Comparison of ENCODE assay signal across 7 cellular contexts in the genomic region with DNA sequence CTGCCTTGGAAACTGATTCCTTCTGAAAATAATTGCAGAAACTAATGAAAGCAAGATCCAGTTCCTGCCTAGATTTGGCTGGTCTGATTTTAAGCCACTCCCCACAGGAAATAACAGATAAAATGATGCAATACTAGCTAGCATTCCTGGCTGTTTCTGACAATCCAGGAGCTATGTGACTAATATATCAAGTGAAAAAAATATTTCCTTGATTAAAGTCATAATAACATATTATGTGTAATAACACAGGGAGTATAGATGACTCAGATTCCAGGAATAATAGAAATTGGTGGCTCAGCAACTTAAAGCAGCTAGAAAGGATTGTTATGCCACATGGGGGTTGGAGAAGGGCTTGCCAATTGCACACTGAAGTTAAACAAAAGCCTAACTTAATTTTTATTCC.
DNase-seq lines count a peak whose midpoint lies in the region; ATAC-seq and TF ChIP-seq lines count a peak whose summit lies in the region.

No MANE protein-coding gene starts in this region.

- no peak for TF ChIP-seq EP300 in suprapubic skin (IDR thresholded peaks at IDR 0.05)

- H3K9ac ChIP-seq in HUES48 (ENCODE audit: low read depth, low read length), result peak overlapping the region; percentile 26; the same call in 1 of the 2 replicates

- DNase-seq in astrocyte of the hippocampus (ENCODE audit: low read depth, low spot score) (peak; percentile 80), iPS-NIHi7 (ENCODE audit: extremely low spot score) (peak; percentile 53), suprapubic skin (ENCODE audit: low spot score in 2 of 2) (no peak), NCI-H1694 treated with DMSO at 0.1 percent for 48 hours (lab: John Stamatoyannopoulos, UW) (no peak)

- H3K4me3 ChIP-seq in HUES48 (ENCODE audit: low read depth, low read length) (no peak overlapping the region), suprapubic skin (no peak overlapping the region)

- H3K4me1 ChIP-seq in HUES48 (ENCODE audit: control insufficient read depth, insufficient read depth, low read length), result peaks cover 7% of the 10 kb centered on the region; the same call in 1 of the 2 replicates
- H3K4me1 ChIP-seq in suprapubic skin, result peaks cover 9% of the 10 kb centered on the region

- no peak for TF ChIP-seq CTCF in suprapubic skin (IDR thresholded peaks at IDR 0.05)

- no peak for ATAC-seq in GM19395 (IDR thresholded peaks at IDR 0.05; ENCODE audit: unreplicated experiment)
- ATAC-seq in HG03571 (IDR thresholded peaks at IDR 0.05; ENCODE audit: unreplicated experiment), result no peak

- H3K36me3 ChIP-seq in HUES48 (ENCODE audit: control insufficient read depth, insufficient read depth, low read length) (no peaks in the 10 kb centered on the region), suprapubic skin (no peaks in the 10 kb centered on the region)

- H3K27me3 ChIP-seq in HUES48 (ENCODE audit: control insufficient read depth, insufficient read depth, low read length) (no peaks in the 10 kb centered on the region), suprapubic skin (no peaks in the 10 kb centered on the region)

- H3K9me3 ChIP-seq in HUES48 (ENCODE audit: control insufficient read depth, insufficient read depth, low read length) (no peaks in the 10 kb centered on the region), suprapubic skin (no peaks in the 10 kb centered on the region)

- TF ChIP-seq POLR2A in suprapubic skin (IDR thresholded peaks at IDR 0.05), result no peak

- peak overlapping the region; percentile 65 for H3K27ac ChIP-seq in HUES48 (ENCODE audit: low read depth, low read length)
- peak overlapping the region; percentile 39 for H3K27ac ChIP-seq in suprapubic skin

Comparison
In these comparisons a context has a peak if more than half of its experiments do, and no peak if none do; other contexts are left out.
1. DNase-seq: peak in astrocyte of the hippocampus (single experiment) and iPS-NIHi7 (single experiment); none in suprapubic skin (0 of 2) and NCI-H1694 treated with DMSO at 0.1 percent for 48 hours (single experiment).